15 cellular contexts compared by ENCODE assay signal in the genomic region with DNA sequence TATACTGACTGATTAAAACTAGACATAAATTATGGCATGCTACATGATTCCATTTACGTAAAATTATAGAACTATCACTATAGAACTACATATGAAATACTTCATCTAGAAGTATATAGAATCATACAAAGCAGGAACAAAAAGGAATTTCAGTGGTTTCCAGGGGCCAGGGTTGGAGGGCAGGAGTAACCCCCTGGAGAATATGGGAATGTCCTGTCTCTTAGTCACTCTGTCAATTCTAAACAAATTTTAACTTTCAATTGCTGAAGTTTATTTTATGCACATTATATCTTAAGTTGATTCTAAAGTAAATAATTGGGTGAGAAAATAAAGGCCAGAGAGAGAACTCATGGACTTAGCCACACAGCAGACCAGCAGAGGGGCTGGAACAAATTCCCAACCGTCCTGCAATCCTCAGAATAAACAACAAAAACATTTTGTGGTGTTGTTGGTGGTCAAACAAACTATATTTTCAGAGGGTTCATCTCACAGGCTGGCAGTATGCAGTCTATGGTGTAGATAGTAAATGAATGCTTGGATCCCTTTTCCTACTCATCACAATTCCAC.
"Had no signal": no experiment of that assay in that cellular context is flagged by ENCODE, and none has a peak within 500 bp of the region (broad histone marks: within the 10 kb centered on the region; RNA-seq: fewer than 3 reads in every experiment).

No MANE protein-coding gene starts in this region.

- H3K4me3 Mint-ChIP-seq: activated naive CD4-positive, alpha-beta T cell treated with anti-CD3 and anti-CD28 coated beads, Interleukin-2, amount 50 U/mL, for 24 hours; nephron had no signal

- H3K36me3 ChIP-seq: breast epithelium, gastrocnemius medialis, thyroid gland had no signal

- DNase-seq: activated effector memory CD4-positive, alpha-beta T cell treated with Interleukin-2 at 50 U/mL for 16 hours; activated T-cell treated with anti-CD3 and anti-CD28 coated beads, Interleukin-2, amount 50 U/mL, for 1 hour; amniotic stem cell; gastrocnemius medialis; left ventricle myocardium superior; mesendoderm; occipital lobe; psoas muscle; stimulated activated CD4-positive, alpha-beta T cell treated with anti-CD3 and anti-CD28 coated beads, Interleukin-4, amount 100 ng/mL, for 1 hour; stimulated activated CD8-positive, alpha-beta memory T cell treated with anti-CD3 and anti-CD28 coated beads, Interleukin-4, amount 100 ng/mL, for 48 hours; thyroid gland had no signal

- H3K4me1 Mint-ChIP-seq: activated naive CD4-positive, alpha-beta T cell treated with anti-CD3 and anti-CD28 coated beads, Interleukin-2, amount 50 U/mL, for 24 hours had no signal

- H3K27me3 ChIP-seq: breast epithelium, gastrocnemius medialis, thyroid gland had no signal

- H3K36me3 Mint-ChIP-seq: activated naive CD4-positive, alpha-beta T cell treated with anti-CD3 and anti-CD28 coated beads, Interleukin-2, amount 50 U/mL, for 24 hours had no signal

- H3K4me1 ChIP-seq: breast epithelium, gastrocnemius medialis, psoas muscle had no signal

- H3K9me3 Mint-ChIP-seq: nephron had no signal

- H3K9me3 ChIP-seq: breast epithelium, gastrocnemius medialis, thyroid gland had no signal

- H3K4me3 ChIP-seq: breast epithelium, gastrocnemius medialis, psoas muscle, thyroid gland had no signal

- H3K27ac Mint-ChIP-seq: activated naive CD4-positive, alpha-beta T cell treated with anti-CD3 and anti-CD28 coated beads, Interleukin-2, amount 50 U/mL, for 24 hours; nephron had no signal

- H3K27me3 Mint-ChIP-seq: activated naive CD4-positive, alpha-beta T cell treated with anti-CD3 and anti-CD28 coated beads, Interleukin-2, amount 50 U/mL, for 24 hours had no signal

- ATAC-seq: activated CD4-positive, CD25-positive, alpha-beta regulatory T cell treated with anti-CD3 and anti-CD28 coated beads, Interleukin-2, amount 50 U/mL, for 24 hours; gastrocnemius medialis; left ventricle myocardium superior; psoas muscle had no signal

- H3K27ac ChIP-seq: breast epithelium, gastrocnemius medialis, psoas muscle, thyroid gland had no signal
